1 cellular context compared by ENCODE assay signal in the genomic region with DNA sequence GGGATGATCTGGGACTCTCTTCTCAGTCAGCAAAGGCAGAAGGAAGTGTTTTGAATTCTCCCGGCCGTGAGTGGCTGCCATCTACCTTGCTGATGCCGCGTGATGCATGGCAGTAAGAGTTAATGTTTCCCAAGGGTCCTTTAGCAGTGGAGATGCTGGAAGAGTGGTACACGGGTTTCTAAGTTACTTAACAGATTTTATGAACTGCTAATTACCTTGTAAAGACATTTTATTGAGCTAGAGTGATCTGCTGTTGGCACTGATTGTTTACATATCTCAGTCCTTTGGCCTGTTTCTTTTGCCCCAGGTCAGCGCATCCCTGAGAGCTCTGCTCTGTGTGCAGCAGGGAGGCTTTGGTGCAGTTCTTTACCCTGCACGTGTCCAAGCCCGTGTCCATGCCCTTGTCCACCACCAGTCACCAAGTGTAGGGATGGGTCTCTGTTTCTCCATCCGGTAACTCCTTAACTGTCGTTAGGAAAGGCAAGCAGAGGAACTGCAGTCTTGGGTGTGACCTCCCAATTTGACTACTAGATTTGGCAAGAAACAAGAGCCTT.
TF ChIP-seq lines count a peak whose summit lies in the region.

No MANE protein-coding gene starts in this region.

TF ChIP-seq in H1, 55 proteins besides CTCF, POLR2A, EP300 and RAD21:
- TF ChIP-seq NRF1 (IDR thresholded peaks at IDR 0.05; ENCODE audit: low read depth, low read length) (no peak), HDAC2 (IDR thresholded peaks at IDR 0.05; ENCODE audit: borderline replicate concordance in 1 of 2, low read depth in 2 of 2, low read length in 2 of 2) (no peak), SRF (IDR thresholded peaks at IDR 0.05; ENCODE audit: low read depth, low read length) (no peak), BACH1 (IDR thresholded peaks at IDR 0.05; ENCODE audit: low read length) (no peak), KDM1A (IDR thresholded peaks at IDR 0.05; ENCODE audit: borderline replicate concordance, low read length) (no peak), GABPA (IDR thresholded peaks at IDR 0.05; ENCODE audit: borderline replicate concordance, insufficient read depth, low read length) (no peak), JUN (IDR thresholded peaks at IDR 0.05; ENCODE audit: low read depth, low read length) (no peak), EZH2 (IDR thresholded peaks at IDR 0.05; ENCODE audit: low read depth, low read length, severe bottlenecking) (no peak), CREB1 (IDR thresholded peaks at IDR 0.05) (no peak), SAP30 (IDR thresholded peaks at IDR 0.05; ENCODE audit: insufficient read depth, insufficient replicate concordance, low read length) (no peak), KDM5A (IDR thresholded peaks at IDR 0.05; ENCODE audit: low read length) (no peak), ZNF274 (IDR thresholded peaks at IDR 0.05; ENCODE audit: borderline replicate concordance, extremely low read depth, low read length) (no peak), BRCA1 (IDR thresholded peaks at IDR 0.05; ENCODE audit: low read depth, low read length) (no peak), POLR2AphosphoS5 (IDR thresholded peaks at IDR 0.05; ENCODE audit: low read depth, low read length) (no peak), CHD2 (IDR thresholded peaks at IDR 0.05; ENCODE audit: low read length) (no peak), SIRT6 (IDR thresholded peaks at IDR 0.05; ENCODE audit: low read length) (no peak)
- TF ChIP-seq, protein P1, sequence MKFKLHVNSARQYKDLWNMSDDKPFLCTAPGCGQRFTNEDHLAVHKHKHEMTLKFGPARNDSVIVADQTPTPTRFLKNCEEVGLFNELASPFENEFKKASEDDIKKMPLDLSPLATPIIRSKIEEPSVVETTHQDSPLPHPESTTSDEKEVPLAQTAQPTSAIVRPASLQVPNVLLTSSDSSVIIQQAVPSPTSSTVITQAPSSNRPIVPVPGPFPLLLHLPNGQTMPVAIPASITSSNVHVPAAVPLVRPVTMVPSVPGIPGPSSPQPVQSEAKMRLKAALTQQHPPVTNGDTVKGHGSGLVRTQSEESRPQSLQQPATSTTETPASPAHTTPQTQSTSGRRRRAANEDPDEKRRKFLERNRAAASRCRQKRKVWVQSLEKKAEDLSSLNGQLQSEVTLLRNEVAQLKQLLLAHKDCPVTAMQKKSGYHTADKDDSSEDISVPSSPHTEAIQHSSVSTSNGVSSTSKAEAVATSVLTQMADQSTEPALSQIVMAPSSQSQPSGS (IDR thresholded peaks at IDR 0.05; ENCODE audit: low read length) = no peak
- TF ChIP-seq, protein P2, sequence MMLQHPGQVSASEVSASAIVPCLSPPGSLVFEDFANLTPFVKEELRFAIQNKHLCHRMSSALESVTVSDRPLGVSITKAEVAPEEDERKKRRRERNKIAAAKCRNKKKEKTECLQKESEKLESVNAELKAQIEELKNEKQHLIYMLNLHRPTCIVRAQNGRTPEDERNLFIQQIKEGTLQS (IDR thresholded peaks at IDR 0.05; ENCODE audit: insufficient read depth, low read depth, low read length) = no peak
- TF ChIP-seq, protein P3, sequence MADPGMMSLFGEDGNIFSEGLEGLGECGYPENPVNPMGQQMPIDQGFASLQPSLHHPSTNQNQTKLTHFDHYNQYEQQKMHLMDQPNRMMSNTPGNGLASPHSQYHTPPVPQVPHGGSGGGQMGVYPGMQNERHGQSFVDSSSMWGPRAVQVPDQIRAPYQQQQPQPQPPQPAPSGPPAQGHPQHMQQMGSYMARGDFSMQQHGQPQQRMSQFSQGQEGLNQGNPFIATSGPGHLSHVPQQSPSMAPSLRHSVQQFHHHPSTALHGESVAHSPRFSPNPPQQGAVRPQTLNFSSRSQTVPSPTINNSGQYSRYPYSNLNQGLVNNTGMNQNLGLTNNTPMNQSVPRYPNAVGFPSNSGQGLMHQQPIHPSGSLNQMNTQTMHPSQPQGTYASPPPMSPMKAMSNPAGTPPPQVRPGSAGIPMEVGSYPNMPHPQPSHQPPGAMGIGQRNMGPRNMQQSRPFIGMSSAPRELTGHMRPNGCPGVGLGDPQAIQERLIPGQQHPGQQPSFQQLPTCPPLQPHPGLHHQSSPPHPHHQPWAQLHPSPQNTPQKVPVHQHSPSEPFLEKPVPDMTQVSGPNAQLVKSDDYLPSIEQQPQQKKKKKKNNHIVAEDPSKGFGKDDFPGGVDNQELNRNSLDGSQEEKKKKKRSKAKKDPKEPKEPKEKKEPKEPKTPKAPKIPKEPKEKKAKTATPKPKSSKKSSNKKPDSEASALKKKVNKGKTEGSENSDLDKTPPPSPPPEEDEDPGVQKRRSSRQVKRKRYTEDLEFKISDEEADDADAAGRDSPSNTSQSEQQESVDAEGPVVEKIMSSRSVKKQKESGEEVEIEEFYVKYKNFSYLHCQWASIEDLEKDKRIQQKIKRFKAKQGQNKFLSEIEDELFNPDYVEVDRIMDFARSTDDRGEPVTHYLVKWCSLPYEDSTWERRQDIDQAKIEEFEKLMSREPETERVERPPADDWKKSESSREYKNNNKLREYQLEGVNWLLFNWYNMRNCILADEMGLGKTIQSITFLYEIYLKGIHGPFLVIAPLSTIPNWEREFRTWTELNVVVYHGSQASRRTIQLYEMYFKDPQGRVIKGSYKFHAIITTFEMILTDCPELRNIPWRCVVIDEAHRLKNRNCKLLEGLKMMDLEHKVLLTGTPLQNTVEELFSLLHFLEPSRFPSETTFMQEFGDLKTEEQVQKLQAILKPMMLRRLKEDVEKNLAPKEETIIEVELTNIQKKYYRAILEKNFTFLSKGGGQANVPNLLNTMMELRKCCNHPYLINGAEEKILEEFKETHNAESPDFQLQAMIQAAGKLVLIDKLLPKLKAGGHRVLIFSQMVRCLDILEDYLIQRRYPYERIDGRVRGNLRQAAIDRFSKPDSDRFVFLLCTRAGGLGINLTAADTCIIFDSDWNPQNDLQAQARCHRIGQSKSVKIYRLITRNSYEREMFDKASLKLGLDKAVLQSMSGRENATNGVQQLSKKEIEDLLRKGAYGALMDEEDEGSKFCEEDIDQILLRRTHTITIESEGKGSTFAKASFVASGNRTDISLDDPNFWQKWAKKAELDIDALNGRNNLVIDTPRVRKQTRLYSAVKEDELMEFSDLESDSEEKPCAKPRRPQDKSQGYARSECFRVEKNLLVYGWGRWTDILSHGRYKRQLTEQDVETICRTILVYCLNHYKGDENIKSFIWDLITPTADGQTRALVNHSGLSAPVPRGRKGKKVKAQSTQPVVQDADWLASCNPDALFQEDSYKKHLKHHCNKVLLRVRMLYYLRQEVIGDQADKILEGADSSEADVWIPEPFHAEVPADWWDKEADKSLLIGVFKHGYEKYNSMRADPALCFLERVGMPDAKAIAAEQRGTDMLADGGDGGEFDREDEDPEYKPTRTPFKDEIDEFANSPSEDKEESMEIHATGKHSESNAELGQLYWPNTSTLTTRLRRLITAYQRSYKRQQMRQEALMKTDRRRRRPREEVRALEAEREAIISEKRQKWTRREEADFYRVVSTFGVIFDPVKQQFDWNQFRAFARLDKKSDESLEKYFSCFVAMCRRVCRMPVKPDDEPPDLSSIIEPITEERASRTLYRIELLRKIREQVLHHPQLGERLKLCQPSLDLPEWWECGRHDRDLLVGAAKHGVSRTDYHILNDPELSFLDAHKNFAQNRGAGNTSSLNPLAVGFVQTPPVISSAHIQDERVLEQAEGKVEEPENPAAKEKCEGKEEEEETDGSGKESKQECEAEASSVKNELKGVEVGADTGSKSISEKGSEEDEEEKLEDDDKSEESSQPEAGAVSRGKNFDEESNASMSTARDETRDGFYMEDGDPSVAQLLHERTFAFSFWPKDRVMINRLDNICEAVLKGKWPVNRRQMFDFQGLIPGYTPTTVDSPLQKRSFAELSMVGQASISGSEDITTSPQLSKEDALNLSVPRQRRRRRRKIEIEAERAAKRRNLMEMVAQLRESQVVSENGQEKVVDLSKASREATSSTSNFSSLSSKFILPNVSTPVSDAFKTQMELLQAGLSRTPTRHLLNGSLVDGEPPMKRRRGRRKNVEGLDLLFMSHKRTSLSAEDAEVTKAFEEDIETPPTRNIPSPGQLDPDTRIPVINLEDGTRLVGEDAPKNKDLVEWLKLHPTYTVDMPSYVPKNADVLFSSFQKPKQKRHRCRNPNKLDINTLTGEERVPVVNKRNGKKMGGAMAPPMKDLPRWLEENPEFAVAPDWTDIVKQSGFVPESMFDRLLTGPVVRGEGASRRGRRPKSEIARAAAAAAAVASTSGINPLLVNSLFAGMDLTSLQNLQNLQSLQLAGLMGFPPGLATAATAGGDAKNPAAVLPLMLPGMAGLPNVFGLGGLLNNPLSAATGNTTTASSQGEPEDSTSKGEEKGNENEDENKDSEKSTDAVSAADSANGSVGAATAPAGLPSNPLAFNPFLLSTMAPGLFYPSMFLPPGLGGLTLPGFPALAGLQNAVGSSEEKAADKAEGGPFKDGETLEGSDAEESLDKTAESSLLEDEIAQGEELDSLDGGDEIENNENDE (IDR thresholded peaks at IDR 0.05; ENCODE audit: insufficient replicate concordance, low read length) = no peak
TF ChIP-seq in H1: peak in this region for 0.
